In genomic region chr12:14959916-14960315, GRCh38 we compare ENCODE assay signal across 10 cellular contexts. TPM values are rescaled to one million over a fixed set of nuclear protein-coding genes. Genes with fewer than 3 reads are reported as not detected.
DNase-seq lines count a peak whose midpoint lies in the region; ATAC-seq and TF ChIP-seq lines count a peak whose summit lies in the region.
"Had no signal": no experiment of that assay in that cellular context is flagged by ENCODE, and none has a peak within 500 bp of the region (broad histone marks: within the 10 kb centered on the region; RNA-seq: fewer than 3 reads in every experiment).

No MANE protein-coding gene starts in this region.

- H3K36me3 ChIP-seq in heart left ventricle: peaks cover 0 to 2% (median 0%) of the 10 kb centered on the region in 9 donors
- no peaks in the 10 kb centered on the region for H3K36me3 ChIP-seq in tibial nerve

- TF ChIP-seq POLR2A in heart left ventricle (IDR thresholded peaks at IDR 0.05): no peak
- TF ChIP-seq POLR2A in tibial nerve (IDR thresholded peaks at IDR 0.05): no peak

- peak overlapping the region; percentile 98 for H3K4me3 Mint-ChIP-seq in memory B cell

- intact Hi-C loops in heart left ventricle (cut with DNase I) (loop anchor here in 3 of 10 donors (5.0 kb wide), 2 partner anchors 53 to 73 kb away; partner anchors contain the start of gene MGP (in 2 of the 3)), left cardiac atrium (cut with DNase I) (no loop called here)

- 62 to 88% (median 72%) methylated on average over 2 to 3 of the region's 3 CpGs for WGBS in heart left ventricle, 4 donors
- 83 to 85% methylated on average over 3 of the region's 3 CpGs for WGBS in tibial nerve, 2 donors

- peaks cover 0 to 89% (median 36%) of the 10 kb centered on the region in 12 donors for H3K4me1 ChIP-seq in heart left ventricle
- H3K4me1 ChIP-seq in tibial nerve: peaks cover 0 to 22% (median 9%) of the 10 kb centered on the region in 4 donors

- peak overlapping the region; percentile 98 to 99 for H3K27ac Mint-ChIP-seq in activated naive CD4-positive, alpha-beta T cell treated with anti-CD3 and anti-CD28 coated beads, Interleukin-2, amount 50 U/mL, for 72 hours
- peak overlapping the region; percentile 92 for H3K27ac Mint-ChIP-seq in memory B cell

- peaks cover 5 to 7% of the 10 kb centered on the region in 2 donors for H3K9me3 Mint-ChIP-seq in activated naive CD4-positive, alpha-beta T cell treated with anti-CD3 and anti-CD28 coated beads, Interleukin-2, amount 50 U/mL, for 72 hours
- no peaks in the 10 kb centered on the region for H3K9me3 Mint-ChIP-seq in memory B cell

- H3K27me3 ChIP-seq in heart left ventricle: no peaks in the 10 kb centered on the region
- no peaks in the 10 kb centered on the region for H3K27me3 ChIP-seq in tibial nerve

- no peak for ATAC-seq in heart left ventricle
- ATAC-seq in left cardiac atrium: no peak
- no peak for ATAC-seq in activated naive CD4-positive, alpha-beta T cell treated with anti-CD3 and anti-CD28 coated beads, Interleukin-2, amount 50 U/mL, for 72 hours
- ATAC-seq in memory B cell (ENCODE audit: low read depth): no peak
- ATAC-seq in GM18867 (IDR thresholded peaks at IDR 0.05; ENCODE audit: unreplicated experiment): no peak

- no peak for TF ChIP-seq EP300 in tibial nerve (IDR thresholded peaks at IDR 0.05)

- H3K27ac ChIP-seq in heart left ventricle (peak overlapping the region; percentile 71 to 92 (median 86)), tibial nerve (peak overlapping the region in 3 of 4 donors; percentile 52 to 80 (median 76))

- H3K9me3 ChIP-seq in heart left ventricle: no peaks in the 10 kb centered on the region
- H3K9me3 ChIP-seq in tibial nerve: no peaks in the 10 kb centered on the region

- H3K4me1 Mint-ChIP-seq in memory B cell: peaks cover 36% of the 10 kb centered on the region

- DNase-seq in heart left ventricle (peak in 1 of 5 donors; percentile 48), left cardiac atrium (no peak), memory B cell (ENCODE audit: low spot score in 2 of 2) (no peak), tibial nerve (ENCODE audit: low spot score in 2 of 2) (no peak), hepatic stellate cell (ENCODE audit: low spot score) (no peak), NCI-H510A treated with DMSO at 0.1 percent for 48 hours (lab: John Stamatoyannopoulos, UW) (no peak)
- no peak for DNase-seq in activated naive CD4-positive, alpha-beta T cell treated with anti-CD3 and anti-CD28 coated beads, Interleukin-2, amount 50 U/mL, for 72 hours (ENCODE audit: low spot score in 2 of 2)
- DNase-seq: NCI-H82 had no signal

- peaks cover 41 to 43% of the 10 kb centered on the region in 2 donors for H3K36me3 Mint-ChIP-seq in activated naive CD4-positive, alpha-beta T cell treated with anti-CD3 and anti-CD28 coated beads, Interleukin-2, amount 50 U/mL, for 72 hours
- peaks cover 15% of the 10 kb centered on the region for H3K36me3 Mint-ChIP-seq in memory B cell

- TF ChIP-seq CTCF in heart left ventricle (IDR thresholded peaks at IDR 0.05) (no peak), tibial nerve (IDR thresholded peaks at IDR 0.05) (no peak)

- no peaks in the 10 kb centered on the region for H3K27me3 Mint-ChIP-seq in memory B cell

- H3K4me3 ChIP-seq in heart left ventricle (peak overlapping the region in 10 of 12 donors; percentile 31 to 77 (median 58)), tibial nerve (peak overlapping the region in 2 of 4 donors; percentile 42 to 48)

RNA-seq across cellular contexts. Expression of gene ARHGDIB, which starts 1.5 kb away (rescaled TPM):
- total RNA-seq in heart left ventricle: 100 to 1,000 TPM in 2 of 9 donors, 10 to 100 TPM in 7; 30.5 to 256 (median 53.6) TPM
- 10 to 100 TPM; 65.8 to 81.5 TPM for polyA plus RNA-seq in heart left ventricle
- total RNA-seq in left cardiac atrium: 100 to 1,000 TPM in 1 of 2 donors, 10 to 100 TPM in 1; 80.0 to 118 TPM
- 100 to 1,000 TPM; 667 to 811 TPM for total RNA-seq in activated naive CD4-positive, alpha-beta T cell treated with anti-CD3 and anti-CD28 coated beads, Interleukin-2, amount 50 U/mL, for 72 hours
- total RNA-seq in tibial nerve: 100 to 1,000 TPM in 2 of 4 donors, 10 to 100 TPM in 2; 63.8 to 112 (median 89.4) TPM

RNA-seq across cellular contexts. Expression of gene PDE6H, which starts 12.9 kb away (rescaled TPM):
- total RNA-seq in heart left ventricle (not detected), left cardiac atrium (not detected), tibial nerve (not detected)
- not detected for polyA plus RNA-seq in heart left ventricle
- total RNA-seq in activated naive CD4-positive, alpha-beta T cell treated with anti-CD3 and anti-CD28 coated beads, Interleukin-2, amount 50 U/mL, for 72 hours: not detected
- polyA plus RNA-seq: BJ had no signal

RNA-seq across cellular contexts. Expression of gene ERP27, which starts 21.6 kb away (rescaled TPM):
- total RNA-seq in heart left ventricle (under 1 TPM in 7 of 9 donors, not detected in 2; 0.14 to 0.93 (median 0.24) TPM), left cardiac atrium (under 1 TPM; 0.18 to 0.44 TPM), tibial nerve (not detected)
- under 1 TPM; 0.12 to 0.15 TPM for polyA plus RNA-seq in heart left ventricle
- total RNA-seq in activated naive CD4-positive, alpha-beta T cell treated with anti-CD3 and anti-CD28 coated beads, Interleukin-2, amount 50 U/mL, for 72 hours: 1 to 10 TPM; 1.5 to 5.0 TPM
